Comparison of ENCODE assay signal across 1 cellular context in the genomic region with DNA sequence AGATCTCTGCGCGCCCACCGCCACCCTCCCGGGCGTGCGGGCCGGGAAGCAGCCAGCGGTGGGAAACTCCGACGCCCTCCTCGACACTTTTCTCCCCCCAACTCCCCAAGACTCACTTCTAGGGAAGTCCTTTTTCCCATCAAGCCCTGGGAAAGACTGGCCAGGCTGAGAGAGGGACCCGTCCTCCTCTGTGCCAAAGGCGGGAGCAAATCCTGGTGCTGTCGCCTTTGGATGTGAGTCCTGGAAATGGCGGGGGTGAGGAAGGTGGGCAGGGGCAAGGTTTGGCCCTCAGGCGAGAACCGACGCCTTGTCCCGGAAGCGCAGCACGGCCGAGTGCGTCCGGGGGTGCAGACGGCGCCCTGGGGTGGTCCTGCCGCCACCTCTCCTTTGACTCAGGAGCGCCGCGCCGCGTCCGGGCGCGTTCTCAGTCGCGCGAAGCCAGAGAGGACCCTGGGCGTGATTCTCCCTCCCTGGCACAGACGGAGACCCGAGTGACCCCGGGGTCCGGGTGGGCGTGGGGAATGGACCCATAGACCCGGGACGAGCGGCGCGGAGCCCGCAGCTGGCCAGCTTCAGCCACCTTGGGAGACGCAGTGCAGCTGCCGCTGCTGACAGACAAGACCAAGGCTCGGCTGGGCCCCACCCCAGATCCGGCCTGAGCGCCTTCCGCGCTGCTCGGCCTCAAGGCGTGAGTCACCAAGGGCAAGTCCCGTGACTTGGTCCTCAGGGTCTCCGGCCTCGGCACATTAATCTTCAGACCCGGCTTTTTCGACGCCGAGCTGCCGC.
A peak's percentile ranks its signal among the peaks of the same experiment; 100 is the strongest.
TF ChIP-seq lines count a peak whose summit lies in the region.

No MANE protein-coding gene starts in this region.

TF ChIP-seq in HepG2, 621 proteins besides CTCF, POLR2A, EP300 and RAD21 (continued from another document):
- TF ChIP-seq, protein P1, sequence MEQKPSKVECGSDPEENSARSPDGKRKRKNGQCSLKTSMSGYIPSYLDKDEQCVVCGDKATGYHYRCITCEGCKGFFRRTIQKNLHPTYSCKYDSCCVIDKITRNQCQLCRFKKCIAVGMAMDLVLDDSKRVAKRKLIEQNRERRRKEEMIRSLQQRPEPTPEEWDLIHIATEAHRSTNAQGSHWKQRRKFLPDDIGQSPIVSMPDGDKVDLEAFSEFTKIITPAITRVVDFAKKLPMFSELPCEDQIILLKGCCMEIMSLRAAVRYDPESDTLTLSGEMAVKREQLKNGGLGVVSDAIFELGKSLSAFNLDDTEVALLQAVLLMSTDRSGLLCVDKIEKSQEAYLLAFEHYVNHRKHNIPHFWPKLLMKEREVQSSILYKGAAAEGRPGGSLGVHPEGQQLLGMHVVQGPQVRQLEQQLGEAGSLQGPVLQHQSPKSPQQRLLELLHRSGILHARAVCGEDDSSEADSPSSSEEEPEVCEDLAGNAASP (CRISPR knock-in tag; IDR thresholded peaks at IDR 0.05; ENCODE audit: borderline replicate concordance), result no peak
- TF ChIP-seq ZNF615 (CRISPR knock-in tag; IDR thresholded peaks at IDR 0.05; ENCODE audit: borderline replicate concordance), result 0 out of 2 replicates have a peak, but pooled peaks have one; percentile 14
- no peak for TF ChIP-seq USF2 (IDR thresholded peaks at IDR 0.05; ENCODE audit: low read depth, low read length)
- TF ChIP-seq USF2 (CRISPR knock-in tag; IDR thresholded peaks at IDR 0.05; ENCODE audit: borderline replicate concordance), result no peak; the same call in 1 of the 2 replicates
- peak; percentile 92 for TF ChIP-seq ARID2 (CRISPR knock-in tag; IDR thresholded peaks at IDR 0.05; ENCODE audit: borderline replicate concordance)
- TF ChIP-seq ZNF235 (CRISPR knock-in tag; IDR thresholded peaks at IDR 0.05; ENCODE audit: borderline replicate concordance), result peak; percentile 54; the same call in 1 of the 2 replicates
- TF ChIP-seq JARID2 (CRISPR knock-in tag; IDR thresholded peaks at IDR 0.05; ENCODE audit: insufficient replicate concordance), result no peak
- peak; percentile 24; the same call in 1 of the 2 replicates for TF ChIP-seq RFXAP (CRISPR knock-in tag; IDR thresholded peaks at IDR 0.05; ENCODE audit: borderline replicate concordance)
- TF ChIP-seq CHCHD3 (CRISPR knock-in tag; IDR thresholded peaks at IDR 0.05), result peak; percentile 50; the same call in 1 of the 2 replicates
- TF ChIP-seq THYN1 (CRISPR knock-in tag; IDR thresholded peaks at IDR 0.05; ENCODE audit: borderline replicate concordance, low read depth), result 0 out of 2 replicates have a peak, but pooled peaks have one; percentile 87
- TF ChIP-seq MTF2 (CRISPR knock-in tag; IDR thresholded peaks at IDR 0.05; ENCODE audit: borderline replicate concordance), result peak; percentile 62; the same call in 1 of the 2 replicates
- TF ChIP-seq, protein P2, sequence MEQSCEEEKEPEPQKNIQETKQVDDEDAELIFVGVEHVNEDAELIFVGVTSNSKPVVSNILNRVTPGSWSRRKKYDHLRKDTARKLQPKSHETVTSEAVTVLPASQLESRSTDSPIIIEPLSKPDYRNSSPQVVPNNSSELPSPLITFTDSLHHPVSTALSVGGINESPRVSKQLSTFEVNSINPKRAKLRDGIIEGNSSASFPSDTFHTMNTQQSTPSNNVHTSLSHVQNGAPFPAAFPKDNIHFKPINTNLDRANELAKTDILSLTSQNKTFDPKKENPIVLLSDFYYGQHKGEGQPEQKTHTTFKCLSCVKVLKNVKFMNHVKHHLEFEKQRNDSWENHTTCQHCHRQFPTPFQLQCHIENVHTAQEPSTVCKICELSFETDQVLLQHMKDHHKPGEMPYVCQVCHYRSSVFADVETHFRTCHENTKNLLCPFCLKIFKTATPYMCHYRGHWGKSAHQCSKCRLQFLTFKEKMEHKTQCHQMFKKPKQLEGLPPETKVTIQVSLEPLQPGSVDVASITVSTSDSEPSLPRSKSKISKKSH (CRISPR knock-in tag; IDR thresholded peaks at IDR 0.05; ENCODE audit: borderline replicate concordance), result peak; percentile 64; the same call in 1 of the 2 replicates
- TF ChIP-seq ZNF512 (CRISPR knock-in tag; IDR thresholded peaks at IDR 0.05), result no peak
- TF ChIP-seq ZNF740 (CRISPR knock-in tag; IDR thresholded peaks at IDR 0.05), result no peak
- TF ChIP-seq FLYWCH1 (CRISPR knock-in tag; IDR thresholded peaks at IDR 0.05), result 0 out of 2 replicates have a peak, but pooled peaks have one; percentile 12
- TF ChIP-seq ZNF20 (CRISPR knock-in tag; IDR thresholded peaks at IDR 0.05), result no peak; the same call in 1 of the 2 replicates
- TF ChIP-seq PITX1 (CRISPR knock-in tag; IDR thresholded peaks at IDR 0.05), result peak; percentile 55; the same call in 1 of the 2 replicates
- 0 out of 2 replicates have a peak, but pooled peaks have one; percentile 65 for TF ChIP-seq SRY (CRISPR knock-in tag; IDR thresholded peaks at IDR 0.05)
- no peak for TF ChIP-seq ZFP36 (IDR thresholded peaks at IDR 0.05; ENCODE audit: borderline replicate concordance, low read depth, low read length, partially characterized antibody)
- TF ChIP-seq RARG (CRISPR knock-in tag; IDR thresholded peaks at IDR 0.05; ENCODE audit: low read depth), result 0 out of 2 replicates have a peak, but pooled peaks have one; percentile 50
- TF ChIP-seq POLR2AphosphoS5 (IDR thresholded peaks at IDR 0.05; ENCODE audit: low read depth, low read length), result no peak
- peak; percentile 15; the same call in 1 of the 2 replicates for TF ChIP-seq ZNF619 (CRISPR knock-in tag; IDR thresholded peaks at IDR 0.05)
